15 cellular contexts compared by ENCODE assay signal in genomic region chr17:63937920-63938319, GRCh38. TPM values are rescaled to one million over a fixed set of nuclear protein-coding genes. Genes with fewer than 3 reads are reported as not detected.
DNase-seq lines count a peak whose midpoint lies in the region; ATAC-seq and TF ChIP-seq lines count a peak whose summit lies in the region.
"Had no signal": no experiment of that assay in that cellular context is flagged by ENCODE, and none has a peak within 500 bp of the region (broad histone marks: within the 10 kb centered on the region; RNA-seq: fewer than 3 reads in every experiment).

No MANE protein-coding gene starts in this region.

- TF ChIP-seq CTCF in DOHH2 (IDR thresholded peaks at IDR 0.05; ENCODE audit: low read depth, low read length, poor library complexity, severe bottlenecking), result no peak
- TF ChIP-seq CTCF in neural crest cell (conservative IDR thresholded peaks at IDR 0.05), result no peak

- intact Hi-C loops in naive thymus-derived CD4-positive, alpha-beta T cell (cut with micrococcal nuclease), result no loop called here

- no peaks in the 10 kb centered on the region for H3K9me2 ChIP-seq in DOHH2 (replicated peaks; ENCODE audit: control insufficient read depth, low read length)

- no peak overlapping the region for H3K4me3 Mint-ChIP-seq in T-helper 17 cell
- no peak overlapping the region for H3K4me3 Mint-ChIP-seq in neural crest cell
- no peak overlapping the region for H3K4me3 Mint-ChIP-seq in stimulated activated memory B cell treated with anti-CD40 and anti-IgM and Interleukin-4, amounts not matched to agents 10 μg/mL and 1 μg/mL and 100 μg/mL, for 72 hours
- no peak overlapping the region for H3K4me3 Mint-ChIP-seq in naive thymus-derived CD4-positive, alpha-beta T cell

- peaks cover 73% of the 10 kb centered on the region for H3K4me1 ChIP-seq in DOHH2 (ENCODE audit: control insufficient read depth, low read length)
- peaks cover 0 to under 1% of the 10 kb centered on the region in 2 donors for H3K4me1 ChIP-seq in naive thymus-derived CD4-positive, alpha-beta T cell (ENCODE audit: control insufficient read depth in 2 of 2, insufficient read depth in 2 of 2, low read length in 2 of 2)
- H3K4me1 ChIP-seq: BE2C, HAP-1 had no signal

- no peaks in the 10 kb centered on the region for H3K36me3 ChIP-seq in DOHH2 (ENCODE audit: control insufficient read depth, low read length)
- no peaks in the 10 kb centered on the region for H3K36me3 ChIP-seq in naive thymus-derived CD4-positive, alpha-beta T cell (ENCODE audit: control insufficient read depth in 2 of 3, insufficient read depth in 3 of 3, low read length in 3 of 3)
- H3K36me3 ChIP-seq: BE2C, HAP-1 had no signal

- H3K4me1 Mint-ChIP-seq in T-helper 17 cell, result peaks cover 16% of the 10 kb centered on the region
- peaks cover 15% of the 10 kb centered on the region for H3K4me1 Mint-ChIP-seq in neural crest cell
- peaks cover 83% of the 10 kb centered on the region for H3K4me1 Mint-ChIP-seq in stimulated activated memory B cell treated with anti-CD40 and anti-IgM and Interleukin-4, amounts not matched to agents 10 μg/mL and 1 μg/mL and 100 μg/mL, for 72 hours
- peaks cover 3 to 16% (median 10%) of the 10 kb centered on the region in 7 donors for H3K4me1 Mint-ChIP-seq in naive thymus-derived CD4-positive, alpha-beta T cell

- CTCF ChIA-PET in naive thymus-derived CD4-positive, alpha-beta T cell (lab: Charles Lee), result no interaction called here

- ATAC-seq in T-helper 17 cell, result no peak
- no peak for ATAC-seq in stimulated activated memory B cell treated with anti-CD40 and anti-IgM and Interleukin-4, amounts not matched to agents 10 μg/mL and 1 μg/mL and 100 μg/mL, for 72 hours
- ATAC-seq in naive thymus-derived CD4-positive, alpha-beta T cell, result no peak
- ATAC-seq: GM12878 had no signal

- H3K9me3 ChIP-seq in DOHH2 (ENCODE audit: control insufficient read depth, insufficient read depth, low read length), result no peaks in the 10 kb centered on the region
- no peaks in the 10 kb centered on the region for H3K9me3 ChIP-seq in T-helper 17 cell (ENCODE audit: control insufficient read depth, low read length, poor library complexity, severe bottlenecking)
- H3K9me3 ChIP-seq in naive thymus-derived CD4-positive, alpha-beta T cell (ENCODE audit: control insufficient read depth in 2 of 3, low read length in 3 of 3), result no peaks in the 10 kb centered on the region
- H3K9me3 ChIP-seq: BE2C, HAP-1 had no signal

- H3K27ac ChIP-seq in DOHH2 (ENCODE audit: low read depth, low read length), result no peak overlapping the region
- no peak overlapping the region for H3K27ac ChIP-seq in naive thymus-derived CD4-positive, alpha-beta T cell (ENCODE audit: low read depth, low read length)

- H3K9me3 Mint-ChIP-seq in neural crest cell, result no peaks in the 10 kb centered on the region
- H3K9me3 Mint-ChIP-seq in stimulated activated memory B cell treated with anti-CD40 and anti-IgM and Interleukin-4, amounts not matched to agents 10 μg/mL and 1 μg/mL and 100 μg/mL, for 72 hours, result no peaks in the 10 kb centered on the region
- no peaks in the 10 kb centered on the region for H3K9me3 Mint-ChIP-seq in naive thymus-derived CD4-positive, alpha-beta T cell

- peak overlapping the region; percentile 48; the same call in 1 of the 2 replicates for H3K4me2 ChIP-seq in DOHH2 (ENCODE audit: low read length)

- H3K27me3 ChIP-seq in DOHH2 (ENCODE audit: control insufficient read depth, low read length), result no peaks in the 10 kb centered on the region
- no peaks in the 10 kb centered on the region for H3K27me3 ChIP-seq in naive thymus-derived CD4-positive, alpha-beta T cell (ENCODE audit: control insufficient read depth in 2 of 2, insufficient read depth in 2 of 2, low read length in 2 of 2)
- H3K27me3 ChIP-seq: BE2C had no signal

- H3F3A ChIP-seq in DOHH2 (ENCODE audit: control insufficient read depth, insufficient read depth), result 0 out of 2 replicates have a peak, but pooled peaks cover 4% of the 10 kb centered on the region

- POLR2A ChIA-PET in naive thymus-derived CD4-positive, alpha-beta T cell (lab: Charles Lee), result no interaction called here

- H3K4me3 ChIP-seq in DOHH2 (ENCODE audit: low read length), result no peak overlapping the region
- H3K4me3 ChIP-seq in naive thymus-derived CD4-positive, alpha-beta T cell (ENCODE audit: low read length), result no peak overlapping the region
- H3K4me3 ChIP-seq: GM12878, HAP-1 had no signal

- no peaks in the 10 kb centered on the region for H3K27me3 Mint-ChIP-seq in T-helper 17 cell
- H3K27me3 Mint-ChIP-seq in neural crest cell (ENCODE audit: low read depth), result no peaks in the 10 kb centered on the region
- no peaks in the 10 kb centered on the region for H3K27me3 Mint-ChIP-seq in stimulated activated memory B cell treated with anti-CD40 and anti-IgM and Interleukin-4, amounts not matched to agents 10 μg/mL and 1 μg/mL and 100 μg/mL, for 72 hours
- H3K27me3 Mint-ChIP-seq in naive thymus-derived CD4-positive, alpha-beta T cell, result peaks cover 0 to 10% (median 0%) of the 10 kb centered on the region in 5 donors

- no peak for DNase-seq in T-helper 17 cell
- DNase-seq in neural crest cell (ENCODE audit: low read depth, low spot score), result no peak
- no peak for DNase-seq in NCI-H1417 treated with DMSO at 0.1 percent for 48 hours (lab: John Stamatoyannopoulos, UW)
- no peak for DNase-seq in NCI-H748 treated with DMSO at 0.1 percent for 48 hours (lab: John Stamatoyannopoulos, UW)
- no peak for DNase-seq in naive thymus-derived CD4-positive, alpha-beta T cell
- DNase-seq in NCI-H187 treated with DMSO at 0.1 percent for 48 hours (lab: John Stamatoyannopoulos, UW), result no peak
- DNase-seq: BE2C, DMS53, GOT3 had no signal

- H4K20me1 ChIP-seq in DOHH2 (ENCODE audit: control insufficient read depth, insufficient read depth, low read depth, low read length), result no peaks in the 10 kb centered on the region

- H3K79me2 ChIP-seq in DOHH2 (ENCODE audit: control insufficient read depth, low read length), result no peaks in the 10 kb centered on the region; the same call in 1 of the 2 replicates

- H3K27ac Mint-ChIP-seq in T-helper 17 cell, result peak overlapping the region; percentile 80
- peak overlapping the region; percentile 71 for H3K27ac Mint-ChIP-seq in neural crest cell (ENCODE audit: unreplicated experiment)
- peak overlapping the region; percentile 70 for H3K27ac Mint-ChIP-seq in stimulated activated memory B cell treated with anti-CD40 and anti-IgM and Interleukin-4, amounts not matched to agents 10 μg/mL and 1 μg/mL and 100 μg/mL, for 72 hours
- H3K27ac Mint-ChIP-seq in naive thymus-derived CD4-positive, alpha-beta T cell, result no peak overlapping the region

- H3K36me3 Mint-ChIP-seq in T-helper 17 cell (ENCODE audit: low read depth) (peaks cover 2% of the 10 kb centered on the region), neural crest cell (ENCODE audit: low read depth) (no peaks in the 10 kb centered on the region)
- peaks cover 14% of the 10 kb centered on the region for H3K36me3 Mint-ChIP-seq in stimulated activated memory B cell treated with anti-CD40 and anti-IgM and Interleukin-4, amounts not matched to agents 10 μg/mL and 1 μg/mL and 100 μg/mL, for 72 hours
- no peaks in the 10 kb centered on the region for H3K36me3 Mint-ChIP-seq in naive thymus-derived CD4-positive, alpha-beta T cell

RNA-seq across cellular contexts. Expression of gene CD79B, which starts 5.8 kb away (rescaled TPM):
- total RNA-seq in T-helper 17 cell (10 to 100 TPM; 19.5 to 31.1 TPM), neural crest cell (0.86 and 1.0 TPM in 2 replicates)
- 10 to 100 TPM; 11.8 to 44.9 (median 15.1) TPM for total RNA-seq in naive thymus-derived CD4-positive, alpha-beta T cell
- polyA plus RNA-seq in naive thymus-derived CD4-positive, alpha-beta T cell, result 10 to 100 TPM; 34.5 to 42.2 TPM
- total RNA-seq: Daoy, HepG2 had no signal
- polyA plus RNA-seq: HepG2 had no signal

RNA-seq across cellular contexts. Expression of gene GH1, which starts 19.3 kb away (rescaled TPM):
- total RNA-seq in T-helper 17 cell (not detected), neural crest cell (not detected in 2 replicates)
- total RNA-seq in naive thymus-derived CD4-positive, alpha-beta T cell, result under 1 TPM in 2 of 5 experiments, not detected in 3; 0.58 to 0.66 TPM
- polyA plus RNA-seq in naive thymus-derived CD4-positive, alpha-beta T cell, result not detected
- total RNA-seq: Daoy, GM12878, HepG2 had no signal
- polyA plus RNA-seq: HepG2 had no signal

RNA-seq across cellular contexts. Expression of gene CSHL1, which starts 26.9 kb away (rescaled TPM):
- total RNA-seq in T-helper 17 cell (not detected), neural crest cell (not detected in 2 replicates)
- total RNA-seq in naive thymus-derived CD4-positive, alpha-beta T cell, result not detected
- polyA plus RNA-seq in naive thymus-derived CD4-positive, alpha-beta T cell, result not detected
- total RNA-seq: Daoy, GM12878, HepG2 had no signal
- polyA plus RNA-seq: GM12878, HepG2 had no signal

RNA-seq across cellular contexts. Expression of gene SCN4A, which starts 34.8 kb away (rescaled TPM):
- total RNA-seq in T-helper 17 cell (under 1 TPM; 0.02 to 0.16 TPM), neural crest cell (1.6 and 1.9 TPM in 2 replicates)
- total RNA-seq in naive thymus-derived CD4-positive, alpha-beta T cell, result under 1 TPM in 4 of 5 experiments, not detected in 1; 0.03 to 0.15 (median 0.07) TPM
- not detected for polyA plus RNA-seq in naive thymus-derived CD4-positive, alpha-beta T cell

RNA-seq across cellular contexts. Expression of gene CSH1, which starts 41.5 kb away (rescaled TPM):
- total RNA-seq in T-helper 17 cell (10 to 100 TPM in 1 of 2 donors, 1 to 10 TPM in 1; 9.9 to 11.3 TPM), neural crest cell (not detected in 2 replicates)
- total RNA-seq in naive thymus-derived CD4-positive, alpha-beta T cell, result 10 to 100 TPM in 1 of 5 experiments, 1 to 10 TPM in 1, not detected in 3; 8.2 to 11.3 TPM
- polyA plus RNA-seq in naive thymus-derived CD4-positive, alpha-beta T cell, result not detected
- total RNA-seq: Daoy, GM12878, HepG2 had no signal
- polyA plus RNA-seq: GM12878, HepG2 had no signal

Comparison
In these comparisons a context has a peak if more than half of its experiments do, and no peak if none do; other contexts are left out.
1. H3K27ac Mint-ChIP-seq: peak in T-helper 17 cell (single experiment), neural crest cell (single experiment) and stimulated activated memory B cell treated with anti-CD40 and anti-IgM and Interleukin-4, amounts not matched to agents 10 μg/mL and 1 μg/mL and 100 μg/mL, for 72 hours (single experiment); none in naive thymus-derived CD4-positive, alpha-beta T cell (0 of 9).